8 cellular contexts compared by ENCODE assay signal in the genomic region with DNA sequence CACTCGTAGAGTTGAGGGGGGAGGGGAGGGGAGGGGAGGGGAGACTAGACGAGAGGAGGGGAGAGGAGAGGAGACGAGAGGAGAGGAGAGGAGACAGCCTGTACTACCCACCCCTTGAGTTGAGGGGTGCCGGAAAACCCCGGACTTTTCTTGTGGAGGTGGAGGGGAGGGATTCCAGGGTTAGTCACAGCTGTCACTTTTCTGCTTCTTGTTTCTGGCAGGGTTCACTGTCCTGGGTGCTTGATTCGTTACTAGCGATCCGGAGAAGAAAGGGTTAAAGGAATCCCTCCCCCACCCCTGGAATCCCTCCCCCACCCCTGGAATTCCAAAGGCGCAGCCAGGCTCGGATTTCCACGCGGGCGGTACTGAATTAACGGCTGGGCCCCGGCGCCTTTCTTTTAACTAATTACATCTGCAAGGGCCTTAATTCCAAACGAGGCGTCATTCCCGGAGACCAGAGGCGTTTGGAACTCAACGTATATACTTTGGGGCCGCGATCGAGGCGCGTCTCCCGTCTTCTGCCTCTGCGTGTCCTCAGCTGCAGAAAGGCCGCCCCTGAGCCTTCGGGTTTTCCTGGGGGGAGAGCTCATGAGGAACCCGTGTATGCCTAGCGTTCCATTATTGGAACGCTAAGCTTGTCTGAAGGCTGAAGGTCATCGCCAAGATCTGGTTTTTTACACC. TPM values are rescaled to one million over a fixed set of nuclear protein-coding genes. Genes with fewer than 3 reads are reported as not detected.
DNase-seq lines count a peak whose midpoint lies in the region; ATAC-seq and TF ChIP-seq lines count a peak whose summit lies in the region.

No MANE protein-coding gene starts in this region.

- no peak for TF ChIP-seq CTCF in body of pancreas (IDR thresholded peaks at IDR 0.05)

- peak overlapping the region; percentile 82 for H2BK15ac ChIP-seq in mesenchymal stem cell (ENCODE audit: low read depth, poor library complexity, severe bottlenecking)

- peaks cover 12% of the 10 kb centered on the region for H3K4me1 ChIP-seq in mesenchymal stem cell (ENCODE audit: control insufficient read depth, insufficient read depth, low read depth, low read length)
- H3K4me1 ChIP-seq in body of pancreas = peaks cover 10% of the 10 kb centered on the region

- no peak overlapping the region for H3K9ac ChIP-seq in mesenchymal stem cell (ENCODE audit: low read length)

- intact Hi-C loops in body of pancreas (cut with DNase I) = no loop called here

- ATAC-seq in GM21515 (IDR thresholded peaks at IDR 0.05; ENCODE audit: unreplicated experiment) = no peak
- no peak for ATAC-seq in body of pancreas

- peak overlapping the region; percentile 79 to 89 for H3K18ac ChIP-seq in mesenchymal stem cell (ENCODE audit: low read depth in 1 of 2, low read length in 2 of 2)

- no peak overlapping the region for H3K4me3 ChIP-seq in mesenchymal stem cell (ENCODE audit: insufficient read depth in 1 of 2, low read depth in 1 of 2, low read length in 2 of 2)
- no peak overlapping the region for H3K4me3 ChIP-seq in body of pancreas

- H2BK5ac ChIP-seq in mesenchymal stem cell (ENCODE audit: low read depth, low read length, poor library complexity, severe bottlenecking) = no peak overlapping the region

- H3K23ac ChIP-seq in mesenchymal stem cell (ENCODE audit: low read length in 2 of 2) = no peak overlapping the region

- H4K91ac ChIP-seq in mesenchymal stem cell (ENCODE audit: low read length) = peak overlapping the region; percentile 55

- H3K79me1 ChIP-seq in mesenchymal stem cell (replicated peaks; ENCODE audit: low read length, poor library complexity, severe bottlenecking) = no peaks in the 10 kb centered on the region

- WGBS in mesenchymal stem cell = 1% methylated on average over 34 of the region's 34 CpGs
- 2 to 7% methylated on average over 17 to 30 of the region's 34 CpGs for WGBS in body of pancreas, 2 donors

- H3K14ac ChIP-seq in mesenchymal stem cell (ENCODE audit: low read length in 2 of 2) = no peak overlapping the region

- peak overlapping the region; percentile 75 for H2BK120ac ChIP-seq in mesenchymal stem cell (ENCODE audit: low read depth, low read length)

- peak overlapping the region; percentile 90 for H4K8ac ChIP-seq in mesenchymal stem cell (ENCODE audit: low read length)

- H2AFZ ChIP-seq in mesenchymal stem cell (ENCODE audit: low read depth, low read length) = no peak overlapping the region

- H3K4ac ChIP-seq in mesenchymal stem cell (ENCODE audit: low read depth in 1 of 2, low read length in 2 of 2) = peak overlapping the region; percentile 57 to 85

- H3K9me3 ChIP-seq in mesenchymal stem cell (ENCODE audit: control insufficient read depth, low read length) = no peaks in the 10 kb centered on the region
- H3K9me3 ChIP-seq in body of pancreas = peaks cover 0 to 4% (median 0%) of the 10 kb centered on the region in 3 donors

- H2BK12ac ChIP-seq in mesenchymal stem cell (ENCODE audit: low read length in 2 of 2) = no peak overlapping the region

- H3K27me3 ChIP-seq in mesenchymal stem cell (ENCODE audit: control insufficient read depth in 1 of 2, insufficient read depth in 1 of 2, low read length in 2 of 2) (peaks cover 2 to 16% of the 10 kb centered on the region in 2 experiments), body of pancreas (peaks cover 0 to 9% of the 10 kb centered on the region in 2 donors)

- no peaks in the 10 kb centered on the region for H3K36me3 ChIP-seq in mesenchymal stem cell (ENCODE audit: control insufficient read depth in 1 of 2, insufficient read depth in 2 of 2, low read depth in 1 of 2, low read length in 2 of 2)
- H3K36me3 ChIP-seq in body of pancreas (replicated peaks in 1 of 2; ENCODE audit: insufficient read depth in 1 of 2, low read depth in 2 of 2) = no peaks in the 10 kb centered on the region

- H3K4me2 ChIP-seq in mesenchymal stem cell (ENCODE audit: low read length, poor library complexity, severe bottlenecking) = peak overlapping the region; percentile 53

- H3K27ac ChIP-seq in mesenchymal stem cell (ENCODE audit: low read length, poor library complexity, severe bottlenecking) = no peak overlapping the region
- H3K27ac ChIP-seq in body of pancreas = peak overlapping the region in 1 of 4 donors; percentile 52

- no peak overlapping the region for H2AK5ac ChIP-seq in mesenchymal stem cell (ENCODE audit: low read length, severe bottlenecking)

- DNase-seq in stimulated activated CD4-positive, alpha-beta T cell treated with anti-CD3 and anti-CD28 coated beads, Interleukin-15, amount 100 ng/mL, for 24 hours = peak; percentile 27
- no peak for DNase-seq in stimulated activated CD4-positive, alpha-beta T cell treated with anti-CD3 and anti-CD28 coated beads, Interleukin-2, amount 100 ng/mL, for 48 hours
- peak; percentile 41 for DNase-seq in activated CD4-positive, alpha-beta T cell treated with anti-CD3 and anti-CD28 coated beads for 48 hours
- DNase-seq in mesenchymal stem cell (peak; percentile 40), NCI-H748 (lab: John Stamatoyannopoulos, UW; ENCODE audit: unreplicated experiment) (no peak), NCI-H446 (lab: John Stamatoyannopoulos, UW) (no peak), body of pancreas (no peak)

- TF ChIP-seq POLR2A in body of pancreas (IDR thresholded peaks at IDR 0.05) = no peak

RNA-seq across cellular contexts. Expression of a gene that starts 20.1 kb away (rescaled TPM):
- 0.43 TPM for polyA plus RNA-seq in mesenchymal stem cell (2013, experiment 1 of 2)
- 0.55 TPM for polyA plus RNA-seq in mesenchymal stem cell (2013, experiment 2 of 2)
- total RNA-seq in body of pancreas = 1 to 10 TPM; 2.0 to 3.4 TPM

RNA-seq across cellular contexts. Expression of a gene that starts 36.1 kb away (rescaled TPM):
- 0.22 TPM for polyA plus RNA-seq in mesenchymal stem cell (2013, experiment 1 of 2)
- 0.19 TPM for polyA plus RNA-seq in mesenchymal stem cell (2013, experiment 2 of 2)
- total RNA-seq in body of pancreas = not detected

Comparison
In these comparisons a context has a peak if more than half of its experiments do, and no peak if none do; other contexts are left out.
1. DNase-seq: peak in stimulated activated CD4-positive, alpha-beta T cell treated with anti-CD3 and anti-CD28 coated beads, Interleukin-15, amount 100 ng/mL, for 24 hours (single experiment), activated CD4-positive, alpha-beta T cell treated with anti-CD3 and anti-CD28 coated beads for 48 hours (single experiment) and mesenchymal stem cell (single experiment); none in stimulated activated CD4-positive, alpha-beta T cell treated with anti-CD3 and anti-CD28 coated beads, Interleukin-2, amount 100 ng/mL, for 48 hours (0 of 2), NCI-H748 (single experiment), NCI-H446 (0 of 2) and body of pancreas (0 of 4).